38 cellular contexts compared by ENCODE assay signal in genomic region chr17:63125987-63126386, GRCh38.
"Had no signal": no experiment of that assay in that cellular context is flagged by ENCODE, and none has a peak within 500 bp of the region (broad histone marks: within the 10 kb centered on the region; RNA-seq: fewer than 3 reads in every experiment).

No MANE protein-coding gene starts in this region.

- H3K4me3 Mint-ChIP-seq: activated naive CD4-positive, alpha-beta T cell treated with anti-CD3 and anti-CD28 coated beads for 36 hours; activated naive CD4-positive, alpha-beta T cell treated with anti-CD3 and anti-CD28 coated beads, Interleukin-2, amount 10 ng/mL, durations not matched to agents 7 days and 5 days; activated naive CD4-positive, alpha-beta T cell treated with anti-CD3 and anti-CD28 coated beads, Interleukin-2, amount 50 U/mL, for 24 hours; activated naive CD8-positive, alpha-beta T cell; activated naive CD8-positive, alpha-beta T cell treated with anti-CD3 and anti-CD28 coated beads for 36 hours; activated naive CD8-positive, alpha-beta T cell treated with anti-CD3 and anti-CD28 coated beads, Interleukin-2, amount 10 ng/mL, durations not matched to agents 7 days and 5 days; activated naive CD8-positive, alpha-beta T cell treated with anti-CD3 and anti-CD28 coated beads, Interleukin-2, amount 50 U/mL, for 24 hours; activated T-cell treated with anti-CD3 and anti-CD28 coated beads, Interleukin-2, amount 50 U/mL, for 24 hours; activated T-cell treated with anti-CD3 and anti-CD28 coated beads, Interleukin-2, amount 50 U/mL, for 4 hours; activated T-cell treated with anti-CD3 and anti-CD28 coated beads, Interleukin-2, amount 50 U/mL, for 72 hours; activated T-helper 1 cell treated with anti-CD3 and anti-CD28 coated beads, Interleukin-12 subunit alpha, Interleukin-12 subunit beta, Interleukin-2, Interleukin-4 antibody, amounts not matched to agents 30 ng/mL and 10 ng/mL and 1 ng/mL, durations not matched to agents 14 hours and 24 hours and 36 hours; activated T-helper 17 cell treated with anti-CD3 and anti-CD28 coated beads, Interleukin-2, amount 50 U/mL, for 72 hours; brain; central memory CD8-positive, alpha-beta T cell had no signal

- H3K27ac Mint-ChIP-seq: activated naive CD4-positive, alpha-beta T cell treated with anti-CD3 and anti-CD28 coated beads for 36 hours; activated naive CD4-positive, alpha-beta T cell treated with anti-CD3 and anti-CD28 coated beads, Interleukin-2, amount 10 ng/mL, durations not matched to agents 7 days and 5 days; activated naive CD4-positive, alpha-beta T cell treated with anti-CD3 and anti-CD28 coated beads, Interleukin-2, amount 50 U/mL, for 24 hours; activated naive CD4-positive, alpha-beta T cell treated with anti-CD3 and anti-CD28 coated beads, Interleukin-2, amount 50 U/mL, for 72 hours; activated naive CD8-positive, alpha-beta T cell; activated naive CD8-positive, alpha-beta T cell treated with anti-CD3 and anti-CD28 coated beads for 36 hours; activated naive CD8-positive, alpha-beta T cell treated with anti-CD3 and anti-CD28 coated beads, Interleukin-2, amount 10 ng/mL, durations not matched to agents 7 days and 5 days; activated naive CD8-positive, alpha-beta T cell treated with anti-CD3 and anti-CD28 coated beads, Interleukin-2, amount 50 U/mL, for 24 hours; activated T-cell treated with anti-CD3 and anti-CD28 coated beads, Interleukin-2, amount 50 U/mL, for 24 hours; activated T-cell treated with anti-CD3 and anti-CD28 coated beads, Interleukin-2, amount 50 U/mL, for 72 hours; activated T-helper 1 cell treated with anti-CD3 and anti-CD28 coated beads, Interleukin-12 subunit alpha, Interleukin-12 subunit beta, Interleukin-2, Interleukin-4 antibody, amounts not matched to agents 30 ng/mL and 10 ng/mL and 1 ng/mL, durations not matched to agents 14 hours and 24 hours and 36 hours; activated T-helper 17 cell treated with anti-CD3 and anti-CD28 coated beads, Interleukin-2, amount 50 U/mL, for 72 hours; activated T-helper 2 cell treated with anti-CD3 and anti-CD28 coated beads, Interferon-gamma antibody, Interleukin-2, Interleukin-4, amounts not matched to agents 10 μg/mL and 5 μg/mL and 100 μg/mL, durations not matched to agents 14 hours and 24 hours and 36 hours had no signal

- H3K36me3 Mint-ChIP-seq: activated naive CD4-positive, alpha-beta T cell treated with anti-CD3 and anti-CD28 coated beads, Interleukin-2, amount 10 ng/mL, durations not matched to agents 7 days and 5 days; activated naive CD4-positive, alpha-beta T cell treated with anti-CD3 and anti-CD28 coated beads, Interleukin-2, amount 50 U/mL, for 72 hours; activated naive CD8-positive, alpha-beta T cell treated with anti-CD3 and anti-CD28 coated beads for 36 hours; activated naive CD8-positive, alpha-beta T cell treated with anti-CD3 and anti-CD28 coated beads, Interleukin-2, amount 10 ng/mL, durations not matched to agents 7 days and 5 days had no signal

- H3K9me3 Mint-ChIP-seq: activated naive CD4-positive, alpha-beta T cell treated with anti-CD3 and anti-CD28 coated beads for 36 hours; activated naive CD4-positive, alpha-beta T cell treated with anti-CD3 and anti-CD28 coated beads, Interleukin-2, amount 10 ng/mL, durations not matched to agents 7 days and 5 days; activated naive CD4-positive, alpha-beta T cell treated with anti-CD3 and anti-CD28 coated beads, Interleukin-2, amount 50 U/mL, for 24 hours; activated naive CD4-positive, alpha-beta T cell treated with anti-CD3 and anti-CD28 coated beads, Interleukin-2, amount 50 U/mL, for 72 hours; activated naive CD8-positive, alpha-beta T cell treated with anti-CD3 and anti-CD28 coated beads for 36 hours; activated naive CD8-positive, alpha-beta T cell treated with anti-CD3 and anti-CD28 coated beads, Interleukin-2, amount 50 U/mL, for 24 hours; activated T-cell treated with anti-CD3 and anti-CD28 coated beads, Interleukin-2, amount 50 U/mL, for 24 hours; activated T-cell treated with anti-CD3 and anti-CD28 coated beads, Interleukin-2, amount 50 U/mL, for 4 hours; activated T-helper 1 cell treated with anti-CD3 and anti-CD28 coated beads, Interleukin-12 subunit alpha, Interleukin-12 subunit beta, Interleukin-2, Interleukin-4 antibody, amounts not matched to agents 30 ng/mL and 10 ng/mL and 1 ng/mL, durations not matched to agents 14 hours and 24 hours and 36 hours; activated T-helper 17 cell treated with anti-CD3 and anti-CD28 coated beads, Interleukin-2, amount 50 U/mL, for 72 hours; activated T-helper 2 cell treated with anti-CD3 and anti-CD28 coated beads, Interferon-gamma antibody, Interleukin-2, Interleukin-4, amounts not matched to agents 10 μg/mL and 5 μg/mL and 100 μg/mL, durations not matched to agents 14 hours and 24 hours and 36 hours; brain; central memory CD8-positive, alpha-beta T cell had no signal

- H3K27me3 Mint-ChIP-seq: activated naive CD4-positive, alpha-beta T cell treated with anti-CD3 and anti-CD28 coated beads, Interleukin-2, amount 10 ng/mL, durations not matched to agents 7 days and 5 days; activated naive CD4-positive, alpha-beta T cell treated with anti-CD3 and anti-CD28 coated beads, Interleukin-2, amount 50 U/mL, for 24 hours; activated naive CD8-positive, alpha-beta T cell; activated naive CD8-positive, alpha-beta T cell treated with anti-CD3 and anti-CD28 coated beads for 36 hours; activated naive CD8-positive, alpha-beta T cell treated with anti-CD3 and anti-CD28 coated beads, Interleukin-2, amount 10 ng/mL, durations not matched to agents 7 days and 5 days; activated naive CD8-positive, alpha-beta T cell treated with anti-CD3 and anti-CD28 coated beads, Interleukin-2, amount 50 U/mL, for 24 hours; activated T-cell treated with anti-CD3 and anti-CD28 coated beads, Interleukin-2, amount 50 U/mL, for 24 hours; activated T-helper 17 cell treated with anti-CD3 and anti-CD28 coated beads, Interleukin-2, amount 50 U/mL, for 72 hours; brain; central memory CD8-positive, alpha-beta T cell had no signal

- DNase-seq: activated effector memory CD4-positive, alpha-beta T cell treated with anti-CD3 and anti-CD28 coated beads, Interleukin-2, amount 50 U/mL, for 16 hours; activated effector memory CD4-positive, alpha-beta T cell treated with Interleukin-2 at 50 U/mL for 16 hours; activated gamma-delta T cell; activated gamma-delta T cell treated with Interleukin-2 at 50 U/mL for 16 hours; activated naive CD4-positive, alpha-beta T cell; activated naive CD4-positive, alpha-beta T cell treated with anti-CD3 and anti-CD28 coated beads for 36 hours; activated naive CD4-positive, alpha-beta T cell treated with anti-CD3 and anti-CD28 coated beads, Interleukin-2, amount 10 ng/mL, durations not matched to agents 7 days and 5 days; activated naive CD4-positive, alpha-beta T cell treated with anti-CD3 and anti-CD28 coated beads, Interleukin-2, amount 50 U/mL, for 16 hours; activated naive CD4-positive, alpha-beta T cell treated with Interleukin-2 at 50 U/mL for 16 hours; activated naive CD8-positive, alpha-beta T cell treated with anti-CD3 and anti-CD28 coated beads for 36 hours; activated naive CD8-positive, alpha-beta T cell treated with anti-CD3 and anti-CD28 coated beads, Interleukin-2, amount 10 ng/mL, durations not matched to agents 7 days and 5 days; activated naive CD8-positive, alpha-beta T cell treated with anti-CD3 and anti-CD28 coated beads, Interleukin-2, amount 50 U/mL, for 24 hours; activated T-cell treated with anti-CD3 and anti-CD28 coated beads, Interleukin-2, amount 50 U/mL, for 1 hour; activated T-cell treated with anti-CD3 and anti-CD28 coated beads, Interleukin-2, amount 50 U/mL, for 24 hours; activated T-cell treated with anti-CD3 and anti-CD28 coated beads, Interleukin-2, amount 50 U/mL, for 4 hours; activated T-cell treated with anti-CD3 and anti-CD28 coated beads, Interleukin-2, amount 50 U/mL, for 48 hours; activated T-cell treated with anti-CD3 and anti-CD28 coated beads, Interleukin-2, amount 50 U/mL, for 72 hours; adrenal gland; amniotic stem cell; amygdala; anterior cingulate cortex; aorta; body of pancreas; brain microvascular endothelial cell; caudate nucleus; central memory CD4-positive, alpha-beta T cell; cerebellar nuclear complex had no signal

- ATAC-seq: activated naive CD4-positive, alpha-beta T cell treated with anti-CD3 and anti-CD28 coated beads, Interleukin-2, amount 50 U/mL, for 72 hours; activated naive CD8-positive, alpha-beta T cell treated with anti-CD3 and anti-CD28 coated beads, Interleukin-2, amount 50 U/mL, for 24 hours; activated T-cell treated with anti-CD3 and anti-CD28 coated beads, Interleukin-2, amount 50 U/mL, for 4 hours; activated T-cell treated with anti-CD3 and anti-CD28 coated beads, Interleukin-2, amount 50 U/mL, for 72 hours; activated T-helper 17 cell treated with anti-CD3 and anti-CD28 coated beads, Interleukin-2, amount 50 U/mL, for 72 hours; body of pancreas had no signal

- H3K36me3 ChIP-seq: adrenal gland, ascending aorta, brain microvascular endothelial cell, breast epithelium, cardiac muscle cell had no signal

- H3K4me3 ChIP-seq: adrenal gland, ascending aorta, body of pancreas, breast epithelium, cardiac muscle cell had no signal

- H3K27ac ChIP-seq: adrenal gland, ascending aorta, body of pancreas, brain microvascular endothelial cell, breast epithelium, cardiac muscle cell had no signal

- H3K27me3 ChIP-seq: adrenal gland, ascending aorta, body of pancreas, brain microvascular endothelial cell, breast epithelium, cardiac muscle cell had no signal

- H3K4me1 Mint-ChIP-seq: activated naive CD4-positive, alpha-beta T cell treated with anti-CD3 and anti-CD28 coated beads, Interleukin-2, amount 10 ng/mL, durations not matched to agents 7 days and 5 days; activated naive CD4-positive, alpha-beta T cell treated with anti-CD3 and anti-CD28 coated beads, Interleukin-2, amount 50 U/mL, for 24 hours; activated naive CD8-positive, alpha-beta T cell treated with anti-CD3 and anti-CD28 coated beads for 36 hours; activated naive CD8-positive, alpha-beta T cell treated with anti-CD3 and anti-CD28 coated beads, Interleukin-2, amount 10 ng/mL, durations not matched to agents 7 days and 5 days; activated naive CD8-positive, alpha-beta T cell treated with anti-CD3 and anti-CD28 coated beads, Interleukin-2, amount 50 U/mL, for 24 hours; activated T-helper 17 cell treated with anti-CD3 and anti-CD28 coated beads, Interleukin-2, amount 50 U/mL, for 72 hours had no signal

- H3K4me1 ChIP-seq: adrenal gland, ascending aorta, body of pancreas, breast epithelium had no signal

- H3K9me3 ChIP-seq: adrenal gland, ascending aorta, body of pancreas, breast epithelium had no signal
